In the genomic region with DNA sequence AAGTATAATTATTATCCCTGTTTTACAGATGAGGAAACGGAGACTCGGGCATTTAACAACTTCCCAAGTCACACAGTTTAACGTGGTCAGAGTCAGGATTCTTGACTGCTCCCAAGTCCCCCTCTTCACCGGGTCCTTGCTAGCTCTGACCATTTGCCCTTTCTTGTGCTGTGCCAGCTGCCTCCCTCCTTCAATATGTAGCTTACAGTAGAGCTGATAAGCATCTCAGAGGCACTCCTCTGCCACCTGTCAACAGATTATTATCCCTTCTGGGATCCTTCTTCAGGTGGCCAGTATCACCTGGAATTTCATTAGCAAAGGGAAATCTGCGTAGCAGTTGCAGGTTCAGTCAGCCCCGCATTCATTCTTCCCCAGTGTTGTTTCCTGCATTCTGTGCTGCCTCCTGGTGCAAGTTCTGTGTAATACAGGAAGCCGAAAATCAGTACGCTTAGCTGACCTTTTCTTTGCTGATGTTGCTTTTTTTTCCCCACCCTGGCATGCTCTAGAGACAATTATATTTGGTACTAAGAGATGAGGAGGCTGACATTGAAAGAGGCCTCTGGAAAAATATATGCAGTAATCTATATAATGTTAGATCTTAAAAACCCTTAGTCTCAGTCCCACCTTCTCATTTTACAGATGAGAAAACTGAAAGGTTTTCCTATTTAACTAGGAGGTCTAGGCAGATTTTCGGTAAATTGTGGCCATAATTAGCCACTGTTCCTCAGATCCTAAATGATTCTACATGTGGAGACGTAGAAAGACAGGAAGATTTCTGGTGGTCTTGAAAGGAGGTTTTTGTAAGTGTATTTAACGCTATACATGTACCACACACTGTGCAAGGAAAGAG, we compare ENCODE assay signal across 8 cellular contexts. TPM values are rescaled to one million over a fixed set of nuclear protein-coding genes. Genes with fewer than 3 reads are reported as not detected.
A peak's percentile ranks its signal among the peaks of the same experiment; 100 is the strongest.
DNase-seq lines count a peak whose midpoint lies in the region; ATAC-seq and TF ChIP-seq lines count a peak whose summit lies in the region.

No MANE protein-coding gene starts in this region.

- H3K23ac ChIP-seq in neuronal stem cell (ENCODE audit: low read depth, low read length, poor library complexity) = no peak overlapping the region

- no peak overlapping the region for H4K91ac ChIP-seq in neuronal stem cell (ENCODE audit: low read depth, low read length, poor library complexity)

- H3K4me3 ChIP-seq in GM23338 (no peak overlapping the region), fibroblast of mammary gland (ENCODE audit: control insufficient read depth, low read depth, low read length) (no peak overlapping the region), neuronal stem cell (ENCODE audit: low read length in 2 of 2) (no peak overlapping the region)

- H3K4me1 ChIP-seq in GM23338 (ENCODE audit: insufficient read depth) (no peaks in the 10 kb centered on the region), neuronal stem cell (ENCODE audit: control insufficient read depth in 2 of 2, insufficient read depth in 1 of 2, low read depth in 1 of 2, low read length in 2 of 2) (no peaks in the 10 kb centered on the region)

- H2BK5ac ChIP-seq in neuronal stem cell (ENCODE audit: low read length) = no peak overlapping the region

- H3K4me2 ChIP-seq in GM23338 = no peak overlapping the region
- H3K4me2 ChIP-seq in neuronal stem cell (ENCODE audit: insufficient read depth, low read length, poor library complexity, severe bottlenecking) = no peak overlapping the region

- H2AK5ac ChIP-seq in neuronal stem cell (ENCODE audit: low read depth, low read length) = no peak overlapping the region

- no peaks in the 10 kb centered on the region for H3K79me2 ChIP-seq in GM23338 (replicated peaks; ENCODE audit: insufficient read depth)

- H3K27me3 ChIP-seq in GM23338 (ENCODE audit: insufficient read depth) (no peaks in the 10 kb centered on the region), neuronal stem cell (ENCODE audit: control insufficient read depth in 3 of 3, insufficient read depth in 3 of 3, low read depth in 1 of 3, low read length in 3 of 3) (no peaks in the 10 kb centered on the region)

- no peak overlapping the region for H3K18ac ChIP-seq in neuronal stem cell (ENCODE audit: low read length)

- H3K27ac Mint-ChIP-seq in GM23338 = no peak overlapping the region; the same call in 1 of the 2 replicates

- ATAC-seq in GM23338 = peak; percentile 92
- no peak for ATAC-seq in GM19351 (IDR thresholded peaks at IDR 0.05; ENCODE audit: unreplicated experiment)

- H3K4me3 Mint-ChIP-seq in GM23338 = no peak overlapping the region

- no peaks in the 10 kb centered on the region for H3K79me1 ChIP-seq in neuronal stem cell (ENCODE audit: low read depth, low read length)

- H4K20me1 ChIP-seq in GM23338 (replicated peaks; ENCODE audit: insufficient read depth) = no peaks in the 10 kb centered on the region

- no peak overlapping the region for H3K9ac ChIP-seq in neuronal stem cell (ENCODE audit: low read depth, low read length, poor library complexity)

- no peak overlapping the region for H3K4ac ChIP-seq in neuronal stem cell (ENCODE audit: low read length)

- H4K8ac ChIP-seq in neuronal stem cell (ENCODE audit: low read depth, low read length) = no peak overlapping the region

- no peaks in the 10 kb centered on the region for H3K36me3 ChIP-seq in GM23338 (ENCODE audit: insufficient read depth)
- no peaks in the 10 kb centered on the region for H3K36me3 ChIP-seq in neuronal stem cell (replicated peaks in 1 of 2; ENCODE audit: control insufficient read depth in 2 of 2, insufficient read depth in 2 of 2, low read length in 2 of 2)

- no peaks in the 10 kb centered on the region for H3K9me2 ChIP-seq in GM23338 (ENCODE audit: insufficient read depth)

- peaks cover 5% of the 10 kb centered on the region for H3K27me3 Mint-ChIP-seq in GM23338 (ENCODE audit: insufficient read depth, low read depth, poor library complexity)

- no peak overlapping the region for H2BK15ac ChIP-seq in neuronal stem cell (ENCODE audit: low read length)

- no peak overlapping the region for H3K14ac ChIP-seq in neuronal stem cell (ENCODE audit: low read length)

- no peak overlapping the region for H3K27ac ChIP-seq in GM23338 (ENCODE audit: low read depth)
- H3K27ac ChIP-seq in neuronal stem cell (replicated peaks; ENCODE audit: low read length) = no peak overlapping the region

- no CpG with 5 or more reads among the region's 11 CpGs for WGBS in neuronal stem cell (ENCODE audit: extremely low coverage in 2 of 2, insufficient read length in 2 of 2, insufficient replicate concordance in 1 of 2), 2 donors

- no peaks in the 10 kb centered on the region for H3F3A ChIP-seq in GM23338 (replicated peaks; ENCODE audit: low read depth)

- no peaks in the 10 kb centered on the region for H3K9me3 ChIP-seq in neuronal stem cell (replicated peaks in 1 of 2; ENCODE audit: control insufficient read depth in 2 of 2, insufficient read depth in 1 of 2, low read depth in 1 of 2, low read length in 2 of 2)

- H3K4me1 Mint-ChIP-seq in GM23338 = peaks cover 2% of the 10 kb centered on the region; the same call in 1 of the 3 replicates

- DNase-seq in DMS153 (lab: John Stamatoyannopoulos, UW) = peak; percentile 11
- DNase-seq in GM23338 (ENCODE audit: low spot score) = peak; percentile 91
- peak; percentile 53 for DNase-seq in NCI-H774 (lab: John Stamatoyannopoulos, UW)
- DNase-seq in activated CD8-positive, alpha-beta memory T cell treated with anti-CD3 and anti-CD28 coated beads, Interleukin-2, amount 50 U/mL, for 4 hours = peak; percentile 51
- DNase-seq in fibroblast of mammary gland (ENCODE audit: low read depth) = peak; percentile 66
- peak; percentile 42 for DNase-seq in neuronal stem cell (ENCODE audit: low spot score)
- no peak for DNase-seq in foreskin melanocyte

- no peak overlapping the region for H2BK12ac ChIP-seq in neuronal stem cell (ENCODE audit: low read length)

- TF ChIP-seq CTCF in GM23338 (conservative IDR thresholded peaks at IDR 0.05; ENCODE audit: low read depth in 2 of 2) (peak; percentile 93), fibroblast of mammary gland (conservative IDR thresholded peaks at IDR 0.05; ENCODE audit: control insufficient read depth, insufficient read depth, low read depth, low read length) (peak; percentile 93)

- H3K9me3 Mint-ChIP-seq in GM23338 = no peaks in the 10 kb centered on the region

- H2BK120ac ChIP-seq in neuronal stem cell (ENCODE audit: low read depth, low read length) = no peak overlapping the region

- no peaks in the 10 kb centered on the region for H3K36me3 Mint-ChIP-seq in GM23338 (ENCODE audit: low read depth)

- H2AFZ ChIP-seq in GM23338 (no peak overlapping the region), neuronal stem cell (ENCODE audit: low read length) (no peak overlapping the region)

TF ChIP-seq in GM23338, 12 proteins besides CTCF, POLR2A, EP300 and RAD21 (continues in another document):
- TF ChIP-seq EZH2phosphoT487 (IDR thresholded peaks at IDR 0.05; ENCODE audit: unreplicated experiment) (no peak), ETS1 (IDR thresholded peaks at IDR 0.05) (no peak), NANOG (IDR thresholded peaks at IDR 0.05; ENCODE audit: borderline replicate concordance) (no peak), CREB1 (CRISPR knock-in tag; IDR thresholded peaks at IDR 0.05; ENCODE audit: low read depth) (no peak), STAT1 (IDR thresholded peaks at IDR 0.05; ENCODE audit: unreplicated experiment) (no peak), ZNF331 (CRISPR knock-in tag; IDR thresholded peaks at IDR 0.05; ENCODE audit: low read depth) (no peak), ZNF114 (CRISPR knock-in tag; IDR thresholded peaks at IDR 0.05) (no peak), JUNB (IDR thresholded peaks at IDR 0.05; ENCODE audit: unreplicated experiment) (no peak), EZH2 (IDR thresholded peaks at IDR 0.05; ENCODE audit: low read depth, unreplicated experiment) (no peak), POLR2AphosphoS5 (IDR thresholded peaks at IDR 0.05; ENCODE audit: low read depth) (no peak)

RNA-seq across cellular contexts. Expression of gene TMOD2, which starts 24.8 kb away (rescaled TPM):
- total RNA-seq in GM23338 (2014; rRNA removed; shearing (Covaris generic)) = 5.9 and 7.4 TPM in 2 replicates
- 2.8 and 3.0 TPM in 2 replicates for polyA plus RNA-seq in GM23338 (2016; fragmentation: Nextera tagmentation; extraction: Ambion mirVana)
- polyA plus RNA-seq in neuronal stem cell (2013, experiment 1 of 2) = 4.4 TPM
- 4.2 TPM for polyA plus RNA-seq in neuronal stem cell (2013, experiment 2 of 2)

RNA-seq across cellular contexts. Expression of gene LYSMD2, which starts 38.7 kb away (rescaled TPM):
- total RNA-seq in GM23338 (2014; rRNA removed; shearing (Covaris generic)) = 5.4 and 7.2 TPM in 2 replicates
- 5.1 and 5.9 TPM in 2 replicates for polyA plus RNA-seq in GM23338 (2016; fragmentation: Nextera tagmentation; extraction: Ambion mirVana)
- 0.14 TPM for polyA plus RNA-seq in neuronal stem cell (2013, experiment 1 of 2)
- 0.19 TPM for polyA plus RNA-seq in neuronal stem cell (2013, experiment 2 of 2)

RNA-seq across cellular contexts. Expression of gene TMOD3, which starts 53.3 kb away (rescaled TPM):
- 22.1 and 26.1 TPM in 2 replicates for total RNA-seq in GM23338 (2014; rRNA removed; shearing (Covaris generic))
- polyA plus RNA-seq in GM23338 (2016; fragmentation: Nextera tagmentation; extraction: Ambion mirVana) = 23.4 and 29.9 TPM in 2 replicates
- 9.9 TPM for polyA plus RNA-seq in neuronal stem cell (2013, experiment 1 of 2)
- polyA plus RNA-seq in neuronal stem cell (2013, experiment 2 of 2) = 10.7 TPM
